36 cellular contexts compared by ENCODE assay signal in genomic region chr18:79739440-79739778, GRCh38. TPM values are rescaled to one million over a fixed set of nuclear protein-coding genes. Genes with fewer than 3 reads are reported as not detected.
"Had no signal": no experiment of that assay in that cellular context is flagged by ENCODE, and none has a peak within 500 bp of the region (broad histone marks: within the 10 kb centered on the region; RNA-seq: fewer than 3 reads in every experiment).

No MANE protein-coding gene starts in this region.

- H3K4me1 Mint-ChIP-seq: activated CD4-positive, alpha-beta memory T cell treated with anti-CD3 and anti-CD28 coated beads, Interleukin-2, amount 10 ng/mL, durations not matched to agents 7 days and 5 days; activated CD8-positive, alpha-beta memory T cell treated with anti-CD3 and anti-CD28 coated beads, Interleukin-2, amount 10 ng/mL, durations not matched to agents 7 days and 5 days; activated naive CD8-positive, alpha-beta T cell treated with anti-CD3 and anti-CD28 coated beads for 36 hours had no signal

- H3K27me3 Mint-ChIP-seq: activated CD4-positive, alpha-beta memory T cell treated with anti-CD3 and anti-CD28 coated beads, Interleukin-2, amount 10 ng/mL, durations not matched to agents 7 days and 5 days; activated CD8-positive, alpha-beta memory T cell treated with anti-CD3 and anti-CD28 coated beads, Interleukin-2, amount 10 ng/mL, durations not matched to agents 7 days and 5 days; activated naive CD8-positive, alpha-beta T cell treated with anti-CD3 and anti-CD28 coated beads for 36 hours had no signal

- H3K27ac Mint-ChIP-seq: activated CD4-positive, alpha-beta memory T cell treated with anti-CD3 and anti-CD28 coated beads, Interleukin-2, amount 10 ng/mL, durations not matched to agents 7 days and 5 days; activated CD8-positive, alpha-beta memory T cell treated with anti-CD3 and anti-CD28 coated beads, Interleukin-2, amount 10 ng/mL, durations not matched to agents 7 days and 5 days; activated naive CD8-positive, alpha-beta T cell treated with anti-CD3 and anti-CD28 coated beads for 36 hours had no signal

- DNase-seq: activated CD4-positive, alpha-beta memory T cell treated with anti-CD3 and anti-CD28 coated beads, Interleukin-2, amount 10 ng/mL, durations not matched to agents 7 days and 5 days; activated CD4-positive, alpha-beta T cell treated with anti-CD3 and anti-CD28 coated beads for 1 hour; activated CD4-positive, alpha-beta T cell treated with anti-CD3 and anti-CD28 coated beads for 48 hours; activated CD4-positive, CD25-positive, alpha-beta regulatory T cell; activated CD8-positive, alpha-beta memory T cell treated with anti-CD3 and anti-CD28 coated beads for 24 hours; activated CD8-positive, alpha-beta memory T cell treated with anti-CD3 and anti-CD28 coated beads, Interleukin-2, amount 10 ng/mL, durations not matched to agents 7 days and 5 days; activated CD8-positive, alpha-beta memory T cell treated with anti-CD3 and anti-CD28 coated beads, Interleukin-2, amount 50 U/mL, for 48 hours; activated effector memory CD4-positive, alpha-beta T cell treated with Interleukin-2 at 50 U/mL for 16 hours; activated naive CD4-positive, alpha-beta T cell; activated naive CD4-positive, alpha-beta T cell treated with anti-CD3 and anti-CD28 coated beads, Interleukin-2, amount 50 U/mL, for 16 hours; activated naive CD8-positive, alpha-beta T cell treated with anti-CD3 and anti-CD28 coated beads for 36 hours; activated T-cell treated with anti-CD3 and anti-CD28 coated beads, Interleukin-2, amount 50 U/mL, for 48 hours; amniotic stem cell; NCI-H1092 treated with DMSO at 0.1 percent for 48 hours; NCI-H1417; NCI-H146; NCI-H187; NCI-H2029 treated with DMSO at 0.1 percent for 48 hours; NCI-H2107; NCI-H2171; NCI-H510A; NCI-H526; NCI-H748 treated with DMSO at 0.1 percent for 48 hours; NK-92 treated with Interleukin-12 subunit alpha and Interleukin-12 subunit beta, amount 100 ng/mL, for 24 hours; PC-3; RPMI8226; T1000; WERI-Rb-1 had no signal

- H3K9me3 ChIP-seq: ascending aorta, Peyer's patch had no signal

- H3K27me3 ChIP-seq: ascending aorta, cardiac muscle cell, Peyer's patch had no signal

- ATAC-seq: activated CD8-positive, alpha-beta memory T cell treated with anti-CD3 and anti-CD28 coated beads, Interleukin-2, amount 10 ng/mL, durations not matched to agents 7 days and 5 days; K562; PC-3; Right ventricle myocardium inferior had no signal

- H3K4me1 ChIP-seq: ascending aorta, Peyer's patch had no signal

- H3K4me3 Mint-ChIP-seq: activated CD4-positive, alpha-beta memory T cell treated with anti-CD3 and anti-CD28 coated beads, Interleukin-2, amount 10 ng/mL, durations not matched to agents 7 days and 5 days; activated CD8-positive, alpha-beta memory T cell treated with anti-CD3 and anti-CD28 coated beads, Interleukin-2, amount 10 ng/mL, durations not matched to agents 7 days and 5 days; activated naive CD8-positive, alpha-beta T cell treated with anti-CD3 and anti-CD28 coated beads for 36 hours had no signal

- H3K27ac ChIP-seq: ascending aorta, cardiac muscle cell, Peyer's patch had no signal

- H3K9me3 Mint-ChIP-seq: activated CD4-positive, alpha-beta memory T cell treated with anti-CD3 and anti-CD28 coated beads, Interleukin-2, amount 10 ng/mL, durations not matched to agents 7 days and 5 days; activated naive CD8-positive, alpha-beta T cell treated with anti-CD3 and anti-CD28 coated beads for 36 hours had no signal

- H3K4me3 ChIP-seq: ascending aorta, cardiac muscle cell, K562, Peyer's patch had no signal

RNA-seq across cellular contexts. Expression of gene KCNG2, which starts 58.3 kb away (rescaled TPM):
- total RNA-seq: activated CD4-positive, alpha-beta memory T cell treated with anti-CD3 and anti-CD28 coated beads, Interleukin-2, amount 10 ng/mL, durations not matched to agents 7 days and 5 days; activated CD8-positive, alpha-beta memory T cell treated with anti-CD3 and anti-CD28 coated beads, Interleukin-2, amount 10 ng/mL, durations not matched to agents 7 days and 5 days; activated naive CD8-positive, alpha-beta T cell treated with anti-CD3 and anti-CD28 coated beads for 36 hours; ascending aorta; cardiac muscle cell; K562; M059J; PC-3; Right ventricle myocardium inferior; T-helper 1 cell treated with Interleukin-12 subunit alpha and Interleukin-12 subunit beta and Interleukin-4 antibody, amounts not matched to agents 30 ng/mL and 1 ng/mL, for 36 hours; T-helper 2 cell treated with Interferon-gamma antibody and Interleukin-4, amounts not matched to agents 100 ng/mL and 5 ng/mL, for 36 hours had no signal
- polyA plus RNA-seq: K562 had no signal
